Comparison of ENCODE assay signal across 18 cellular contexts in genomic region chr1:224784606-224785328, GRCh38.
DNase-seq lines count a peak whose midpoint lies in the region; ATAC-seq and TF ChIP-seq lines count a peak whose summit lies in the region.
"Had no signal": no experiment of that assay in that cellular context is flagged by ENCODE, and none has a peak within 500 bp of the region (broad histone marks: within the 10 kb centered on the region; RNA-seq: fewer than 3 reads in every experiment).

No MANE protein-coding gene starts in this region.

- no peaks in the 10 kb centered on the region for H3K4me1 ChIP-seq in smooth muscle cell (ENCODE audit: low read depth)
- H3K4me1 ChIP-seq: tibial artery had no signal

- no peak for TF ChIP-seq POLR2A in NB4 (IDR thresholded peaks at IDR 0.05; ENCODE audit: extremely low read depth, insufficient read length)

- no peaks in the 10 kb centered on the region for H3K4me1 Mint-ChIP-seq in mesothelial cell of epicardium

- no peaks in the 10 kb centered on the region for H4K20me1 ChIP-seq in smooth muscle cell (ENCODE audit: low read depth)

- ATAC-seq in esophagus mucosa: peak; percentile 45
- ATAC-seq: right lobe of liver had no signal

- DNase-seq in NOMO-1 treated with DMSO at 0.1 percent for 48 hours (lab: John Stamatoyannopoulos, UW; ENCODE audit: unreplicated experiment) (peak; percentile 17), NOMO-1 treated with dmso at 0.1 percent for 144 hours (lab: John Stamatoyannopoulos, UW; ENCODE audit: unreplicated experiment) (no peak), NB4 (ENCODE audit: low read depth) (peak; percentile 62), smooth muscle cell (lab: John Stamatoyannopoulos, UW; ENCODE audit: unreplicated experiment) (no peak), mesothelial cell of epicardium (ENCODE audit: low spot score in 2 of 2, unreplicated experiment in 2 of 2) (no peak), kidney glomerular epithelial cell (lab: John Stamatoyannopoulos, UW) (no peak), dermis blood vessel endothelial cell (no peak)
- DNase-seq: activated CD4-positive, alpha-beta T cell treated with anti-CD3 and anti-CD28 coated beads for 1 hour; NCI-H1092; NCI-H526 treated with DMSO at 0.1 percent for 48 hours; right lobe of liver; SHP77 treated with DMSO at 0.1 percent for 48 hours; tibial artery had no signal

- peak overlapping the region; percentile 64 for H3K4me2 ChIP-seq in smooth muscle cell

- 41% methylated on average over 4 of the region's 4 CpGs for WGBS in smooth muscle cell (ENCODE audit: low lambda C conversion rate)

- peak overlapping the region; percentile 67 for H3K27ac ChIP-seq in smooth muscle cell (ENCODE audit: low read depth)
- H3K27ac ChIP-seq: 22Rv1, right lobe of liver, tibial artery had no signal

- H3K36me3 Mint-ChIP-seq in mesothelial cell of epicardium: no peaks in the 10 kb centered on the region

- H3K27ac Mint-ChIP-seq in mesothelial cell of epicardium: no peak overlapping the region
- H3K27ac Mint-ChIP-seq: activated T-helper 2 cell treated with anti-CD3 and anti-CD28 coated beads, Interferon-gamma antibody, Interleukin-2, Interleukin-4, amounts not matched to agents 10 μg/mL and 5 μg/mL and 100 μg/mL, durations not matched to agents 14 hours and 24 hours and 36 hours; nephron had no signal

- H3K9ac ChIP-seq in smooth muscle cell (ENCODE audit: low read depth): no peak overlapping the region

- H3K4me3 ChIP-seq in NB4 (ENCODE audit: low read depth, low read length) (no peak overlapping the region), smooth muscle cell (no peak overlapping the region)
- H3K4me3 ChIP-seq: right lobe of liver, tibial artery had no signal

- H3K27me3 Mint-ChIP-seq in mesothelial cell of epicardium (ENCODE audit: low read depth): peaks cover 10% of the 10 kb centered on the region

- H3K36me3 ChIP-seq in smooth muscle cell (ENCODE audit: low read depth): no peaks in the 10 kb centered on the region
- H3K36me3 ChIP-seq: right lobe of liver, tibial artery had no signal

- TF ChIP-seq CTCF in NB4 (IDR thresholded peaks at IDR 0.05; ENCODE audit: low read depth, low read length) (no peak), smooth muscle cell (IDR thresholded peaks at IDR 0.05; ENCODE audit: borderline replicate concordance, insufficient read depth, poor library complexity, severe bottlenecking) (no peak), mesothelial cell of epicardium (IDR thresholded peaks at IDR 0.05; ENCODE audit: unreplicated experiment) (no peak)

- no peaks in the 10 kb centered on the region for H3K79me2 ChIP-seq in smooth muscle cell (ENCODE audit: low read depth)

- H3K4me3 Mint-ChIP-seq in mesothelial cell of epicardium: no peak overlapping the region
- H3K4me3 Mint-ChIP-seq: central memory CD8-positive, alpha-beta T cell; nephron had no signal

- H3F3A ChIP-seq in smooth muscle cell (ENCODE audit: low read depth): peaks cover 7% of the 10 kb centered on the region

- no peaks in the 10 kb centered on the region for H3K9me3 ChIP-seq in smooth muscle cell (replicated peaks; ENCODE audit: low read depth)
- H3K9me3 ChIP-seq: right lobe of liver, tibial artery had no signal

- no peaks in the 10 kb centered on the region for H3K27me3 ChIP-seq in smooth muscle cell (ENCODE audit: low read depth)
- H3K27me3 ChIP-seq: right lobe of liver, tibial artery had no signal

- no peak overlapping the region for H2AFZ ChIP-seq in smooth muscle cell (ENCODE audit: low read depth)

- no peaks in the 10 kb centered on the region for H3K9me3 Mint-ChIP-seq in mesothelial cell of epicardium
- H3K9me3 Mint-ChIP-seq: central memory CD8-positive, alpha-beta T cell; nephron had no signal

Comparison
In these comparisons a context has a peak if more than half of its experiments do, and no peak if none do; other contexts are left out.
1. DNase-seq: peak in NOMO-1 treated with DMSO at 0.1 percent for 48 hours (single experiment) and NB4 (single experiment); none in NOMO-1 treated with dmso at 0.1 percent for 144 hours (single experiment), smooth muscle cell (single experiment), mesothelial cell of epicardium (0 of 2), kidney glomerular epithelial cell (single experiment) and dermis blood vessel endothelial cell (single experiment).